In genomic region chr20:23350007-23350854, GRCh38 we compare ENCODE assay signal across 8 cellular contexts. TPM values are rescaled to one million over a fixed set of nuclear protein-coding genes. Genes with fewer than 3 reads are reported as not detected.
A peak's percentile ranks its signal among the peaks of the same experiment; 100 is the strongest.
DNase-seq lines count a peak whose midpoint lies in the region; ATAC-seq and TF ChIP-seq lines count a peak whose summit lies in the region.

Gene NXT1, plus strand, starts transcription at chr20:23350791. Its CDS starts 3,251 bp downstream, at chr20:23354042.

- H3K9me3 Mint-ChIP-seq in WTC11: no peaks in the 10 kb centered on the region

- H3K9ac ChIP-seq in smooth muscle cell (ENCODE audit: low read depth): peak within 1 kb of the TSS; percentile 88

- peaks cover 23% of the 10 kb centered on the region for H3K79me2 ChIP-seq in smooth muscle cell (ENCODE audit: low read depth)

- no peak; the same call in 1 of the 2 replicates for TF ChIP-seq CTCF in AG04450 (IDR thresholded peaks at IDR 0.05; ENCODE audit: low read depth, low read length)
- TF ChIP-seq CTCF in WTC11 (IDR thresholded peaks at IDR 0.05): no peak
- no peak for TF ChIP-seq CTCF in cardiac fibroblast (IDR thresholded peaks at IDR 0.05; ENCODE audit: low read depth, low read length)
- no peak for TF ChIP-seq CTCF in smooth muscle cell (IDR thresholded peaks at IDR 0.05; ENCODE audit: borderline replicate concordance, insufficient read depth, poor library complexity, severe bottlenecking)

- DNase-seq in AG04450 (ENCODE audit: low read depth, low spot score) (peak; percentile 97), NCI-H226 (peak; percentile 99), WTC11 (ENCODE audit: low spot score) (peak; percentile 94), cardiac fibroblast (ENCODE audit: low read depth in 2 of 2) (peak; percentile 99), iPS-NIHi7 (ENCODE audit: extremely low spot score) (peak; percentile 90), smooth muscle cell (lab: John Stamatoyannopoulos, UW; ENCODE audit: unreplicated experiment) (peak; percentile 95)

- H3K4me1 ChIP-seq in smooth muscle cell (ENCODE audit: low read depth): peaks cover 16% of the 10 kb centered on the region

- peaks cover 12% of the 10 kb centered on the region for H3K36me3 Mint-ChIP-seq in WTC11

- H3K27me3 Mint-ChIP-seq in WTC11 (ENCODE audit: low read depth): no peaks in the 10 kb centered on the region; the same call in none of the 2 replicates

- H3K27ac ChIP-seq in AG04450 (ENCODE audit: low read depth, low read length): peak within 1 kb of the TSS; percentile 99
- H3K27ac ChIP-seq in smooth muscle cell (ENCODE audit: low read depth): peak within 1 kb of the TSS; percentile 96

- H3K27ac Mint-ChIP-seq in WTC11: peak within 1 kb of the TSS; percentile 100

- no peaks in the 10 kb centered on the region for H3K27me3 ChIP-seq in AG04450 (ENCODE audit: control insufficient read depth, insufficient read depth, low read length)
- H3K27me3 ChIP-seq in smooth muscle cell (ENCODE audit: low read depth): no peaks in the 10 kb centered on the region

- H3K4me1 Mint-ChIP-seq in WTC11: peaks cover 34% of the 10 kb centered on the region

- peak within 1 kb of the TSS; percentile 66 for H2AFZ ChIP-seq in smooth muscle cell (ENCODE audit: low read depth)

- peak within 1 kb of the TSS; percentile 97 for H3K4me3 Mint-ChIP-seq in WTC11

- peaks cover 5% of the 10 kb centered on the region for H3F3A ChIP-seq in smooth muscle cell (ENCODE audit: low read depth)

- no peaks in the 10 kb centered on the region for H3K36me3 ChIP-seq in smooth muscle cell (ENCODE audit: low read depth)

- ATAC-seq in GM18909 (IDR thresholded peaks at IDR 0.05; ENCODE audit: poor library complexity, unreplicated experiment) (peak; percentile 86), HG03175 (IDR thresholded peaks at IDR 0.05; ENCODE audit: unreplicated experiment) (peak; percentile 84), WTC11 (peak; percentile 93)

- H3K4me2 ChIP-seq in smooth muscle cell: peak within 1 kb of the TSS; percentile 86

- H3K9me3 ChIP-seq in AG04450 (ENCODE audit: control insufficient read depth, insufficient read depth, low read length) (no peaks in the 10 kb centered on the region), smooth muscle cell (replicated peaks; ENCODE audit: low read depth) (no peaks in the 10 kb centered on the region)

- CTCF ChIA-PET in AG04450 (lab: Charles Lee): interaction anchor here (0.5 to 3.1 kb wide), 33 partner anchors 9 to 748 kb away, joined by 3 to 27 read pairs (median 4); partner anchors contain the start of genes CST11 and NAPB
- CTCF ChIA-PET in WTC11 (lab: Charles Lee): interaction anchor here (0.6 to 2.5 kb wide), 22 partner anchors 8 to 1589 kb away, joined by 3 to 27 read pairs (median 5); partner anchors contain the start of genes NAPB and THBD

- POLR2A ChIA-PET in AG04450 (lab: Yijun Ruan, JAX) (interaction anchor here (0.6 to 2.5 kb wide), 13 partner anchors 8 to 763 kb away, joined by 3 to 9 read pairs (median 4); partner anchors contain the start of genes GZF1, NAPB and THBD), WTC11 (lab: Charles Lee) (interaction anchor here (0.7 to 1.2 kb wide), 5 partner anchors 8 to 71 kb away, joined by 3 to 4 read pairs (median 4); partner anchors contain the start of genes GZF1 and NAPB)

- WGBS in smooth muscle cell (ENCODE audit: low lambda C conversion rate): under 1% methylated on average over 68 of the region's 75 CpGs

- H3K4me3 ChIP-seq in AG04450 (ENCODE audit: low read depth, low read length) (peak within 1 kb of the TSS; percentile 90), cardiac fibroblast (replicated peaks in 1 of 2; ENCODE audit: low read depth in 2 of 2, low read length in 2 of 2) (peak within 1 kb of the TSS; percentile 83 to 95), smooth muscle cell (peak within 1 kb of the TSS; percentile 66)

- peaks cover 22% of the 10 kb centered on the region for H4K20me1 ChIP-seq in smooth muscle cell (ENCODE audit: low read depth)

TF ChIP-seq in WTC11, 78 proteins besides CTCF, POLR2A, EP300 and RAD21 (continues in another document):
- TF ChIP-seq FOXP4 (CRISPR knock-in tag; IDR thresholded peaks at IDR 0.05) (0 out of 2 replicates have a peak, but pooled peaks have one; percentile 13), GABPB1 (CRISPR knock-in tag; IDR thresholded peaks at IDR 0.05) (peak; percentile 72; the same call in 1 of the 2 replicates), MLX (CRISPR knock-in tag; IDR thresholded peaks at IDR 0.05) (no peak), ZNF671 (CRISPR knock-in tag; IDR thresholded peaks at IDR 0.05) (no peak), FOXK1 (CRISPR knock-in tag; IDR thresholded peaks at IDR 0.05) (no peak), CREB1 (CRISPR knock-in tag; IDR thresholded peaks at IDR 0.05) (no peak), TEAD4 (CRISPR knock-in tag; IDR thresholded peaks at IDR 0.05) (no peak), SP1 (CRISPR knock-in tag; conservative IDR thresholded peaks at IDR 0.05) (peak; percentile 100), SMAD3 (CRISPR knock-in tag; IDR thresholded peaks at IDR 0.05; ENCODE audit: borderline replicate concordance) (no peak), MAX (CRISPR knock-in tag; IDR thresholded peaks at IDR 0.05) (peak; percentile 76), NFYB (CRISPR knock-in tag; conservative IDR thresholded peaks at IDR 0.05; ENCODE audit: low read depth) (peak; percentile 90), E2F5 (CRISPR knock-in tag; IDR thresholded peaks at IDR 0.05) (0 out of 2 replicates have a peak, but pooled peaks have one; percentile 1), ARID4B (CRISPR knock-in tag; IDR thresholded peaks at IDR 0.05; ENCODE audit: borderline replicate concordance) (0 out of 2 replicates have a peak, but pooled peaks have one; percentile 52), NR2C2 (CRISPR knock-in tag; IDR thresholded peaks at IDR 0.05) (no peak)

RNA-seq across cellular contexts. Expression of gene NXT1, which starts in this region (rescaled TPM):
- polyA plus RNA-seq in AG04450 (2011; rRNA removed) (17.9 and 19.5 TPM in 2 replicates), smooth muscle cell (45.3 and 46.1 TPM in 2 replicates)
- 9.3 and 13.0 TPM in 2 replicates for polyA minus RNA-seq in AG04450 (2011; rRNA and poly(A)+ RNA removed)
- total RNA-seq in WTC11 (2021) (18.5 to 19.5 TPM (median 18.8 TPM) in 3 replicates), smooth muscle cell (43.7 and 49.6 TPM in 2 replicates)

Comparison
In these comparisons a context has a peak if more than half of its experiments do, and no peak if none do; other contexts are left out.
1. Peak in every context shown above with its lines: DNase-seq, ATAC-seq, H3K4me3 ChIP-seq and H3K27ac ChIP-seq.